Comparison of ENCODE assay signal across 32 cellular contexts in genomic region chr13:76418404-76418803, GRCh38.
"Had no signal": no experiment of that assay in that cellular context is flagged by ENCODE, and none has a peak within 500 bp of the region (broad histone marks: within the 10 kb centered on the region; RNA-seq: fewer than 3 reads in every experiment).

No MANE protein-coding gene starts in this region.

- H3K27me3 ChIP-seq: MG63 had no signal

- DNase-seq: activated B cell treated with CpG ODN at 0.5 μM for 24 hours; activated CD4-positive, alpha-beta memory T cell treated with anti-CD3 and anti-CD28 coated beads for 36 hours; activated CD4-positive, alpha-beta T cell treated with anti-CD3 and anti-CD28 coated beads for 1 hour; activated CD4-positive, alpha-beta T cell treated with anti-CD3 and anti-CD28 coated beads, Interleukin-2, amount 10 ng/mL, durations not matched to agents 24 days and 14 days; activated CD8-positive, alpha-beta memory T cell treated with anti-CD3 and anti-CD28 coated beads for 24 hours; activated effector memory CD4-positive, alpha-beta T cell treated with anti-CD3 and anti-CD28 coated beads, Interleukin-2, amount 50 U/mL, for 16 hours; activated naive CD4-positive, alpha-beta T cell treated with Interleukin-2 at 50 U/mL for 16 hours; activated naive CD8-positive, alpha-beta T cell treated with anti-CD3 and anti-CD28 coated beads, Interleukin-2, amount 50 U/mL, for 24 hours; activated T-cell treated with anti-CD3 and anti-CD28 coated beads, Interleukin-2, amount 50 U/mL, for 4 hours; amygdala; MG63; MV-4-11; NCI-H1092 treated with DMSO at 0.1 percent for 48 hours; NCI-H1417 treated with DMSO at 0.1 percent for 48 hours; NCI-H1694; NCI-H2029; NCI-H2107; NCI-H2171 treated with DMSO at 0.1 percent for 48 hours; NCI-H226; NCI-H526; NCI-H82; RPMI8226; SHP77; T-cell; T-helper 2 cell; T1000 had no signal

- H3K4me1 Mint-ChIP-seq: activated B cell treated with CpG ODN at 0.5 μM for 24 hours; activated CD4-positive, alpha-beta T cell treated with anti-CD3 and anti-CD28 coated beads, Interleukin-2, amount 10 ng/mL, durations not matched to agents 24 days and 14 days; activated naive CD8-positive, alpha-beta T cell treated with anti-CD3 and anti-CD28 coated beads, Interleukin-2, amount 50 U/mL, for 24 hours; brain; T-cell had no signal

- H3K4me3 Mint-ChIP-seq: activated B cell treated with CpG ODN at 0.5 μM for 24 hours; activated CD4-positive, alpha-beta memory T cell treated with anti-CD3 and anti-CD28 coated beads for 36 hours; activated CD4-positive, alpha-beta T cell treated with anti-CD3 and anti-CD28 coated beads, Interleukin-2, amount 10 ng/mL, durations not matched to agents 24 days and 14 days; activated naive CD8-positive, alpha-beta T cell treated with anti-CD3 and anti-CD28 coated beads, Interleukin-2, amount 50 U/mL, for 24 hours; activated T-cell treated with anti-CD3 and anti-CD28 coated beads, Interleukin-2, amount 50 U/mL, for 4 hours; brain; T-cell had no signal

- H3K9me3 ChIP-seq: MG63 had no signal

- H3K36me3 ChIP-seq: MG63 had no signal

- H3K27ac Mint-ChIP-seq: activated B cell treated with CpG ODN at 0.5 μM for 24 hours; activated CD4-positive, alpha-beta memory T cell treated with anti-CD3 and anti-CD28 coated beads for 36 hours; activated CD4-positive, alpha-beta T cell treated with anti-CD3 and anti-CD28 coated beads, Interleukin-2, amount 10 ng/mL, durations not matched to agents 24 days and 14 days; activated naive CD4-positive, alpha-beta T cell treated with anti-CD3 and anti-CD28 coated beads, Interleukin-2, amount 50 U/mL, for 72 hours; activated naive CD8-positive, alpha-beta T cell treated with anti-CD3 and anti-CD28 coated beads, Interleukin-2, amount 50 U/mL, for 24 hours; brain; T-cell had no signal

- H3K27me3 Mint-ChIP-seq: activated B cell treated with CpG ODN at 0.5 μM for 24 hours; activated CD4-positive, alpha-beta memory T cell treated with anti-CD3 and anti-CD28 coated beads for 36 hours; activated CD4-positive, alpha-beta T cell treated with anti-CD3 and anti-CD28 coated beads, Interleukin-2, amount 10 ng/mL, durations not matched to agents 24 days and 14 days; activated naive CD8-positive, alpha-beta T cell treated with anti-CD3 and anti-CD28 coated beads, Interleukin-2, amount 50 U/mL, for 24 hours; T-cell had no signal

- FAIRE-seq: astrocyte, HepG2, TTC549 had no signal

- H3K36me3 Mint-ChIP-seq: activated CD4-positive, alpha-beta memory T cell treated with anti-CD3 and anti-CD28 coated beads for 36 hours; activated naive CD4-positive, alpha-beta T cell treated with anti-CD3 and anti-CD28 coated beads, Interleukin-2, amount 50 U/mL, for 72 hours; brain; T-cell had no signal

- H3K9me3 Mint-ChIP-seq: activated B cell treated with CpG ODN at 0.5 μM for 24 hours; activated CD4-positive, alpha-beta memory T cell treated with anti-CD3 and anti-CD28 coated beads for 36 hours; activated CD4-positive, alpha-beta T cell treated with anti-CD3 and anti-CD28 coated beads, Interleukin-2, amount 10 ng/mL, durations not matched to agents 24 days and 14 days; activated naive CD4-positive, alpha-beta T cell treated with anti-CD3 and anti-CD28 coated beads, Interleukin-2, amount 50 U/mL, for 72 hours; activated naive CD8-positive, alpha-beta T cell treated with anti-CD3 and anti-CD28 coated beads, Interleukin-2, amount 50 U/mL, for 24 hours; activated T-cell treated with anti-CD3 and anti-CD28 coated beads, Interleukin-2, amount 50 U/mL, for 4 hours; T-cell had no signal

- H3K4me3 ChIP-seq: MG63 had no signal

- ATAC-seq: activated naive CD4-positive, alpha-beta T cell treated with anti-CD3 and anti-CD28 coated beads, Interleukin-2, amount 50 U/mL, for 72 hours; activated naive CD8-positive, alpha-beta T cell treated with anti-CD3 and anti-CD28 coated beads, Interleukin-2, amount 50 U/mL, for 24 hours; activated T-cell treated with anti-CD3 and anti-CD28 coated beads, Interleukin-2, amount 50 U/mL, for 4 hours; HepG2; Panc1; T-cell had no signal
